ENCODE assay signal across 8 cellular contexts in genomic region chr11:118572075-118572913, GRCh38. TPM values are rescaled to one million over a fixed set of nuclear protein-coding genes. Genes with fewer than 3 reads are reported as not detected.
DNase-seq lines count a peak whose midpoint lies in the region; ATAC-seq and TF ChIP-seq lines count a peak whose summit lies in the region.

TSS of gene ARCN1 (plus strand) at chr11:118572409. CDS start at chr11:118572548, 139 bp downstream.

- peak within 1 kb of the TSS in 1 of 2 experiments; percentile 99 for H3K14ac ChIP-seq in mesenchymal stem cell (ENCODE audit: low read length in 2 of 2)

- H3K18ac ChIP-seq in mesenchymal stem cell (ENCODE audit: low read depth in 1 of 2, low read length in 2 of 2): peak within 1 kb of the TSS; percentile 99 to 100

- H3K4me1 Mint-ChIP-seq in activated CD8-positive, alpha-beta memory T cell treated with anti-CD3 and anti-CD28 coated beads, Interleukin-2, amount 10 ng/mL, durations not matched to agents 7 days and 5 days: peaks cover 49% of the 10 kb centered on the region

- peak within 1 kb of the TSS; percentile 100 for H2BK120ac ChIP-seq in mesenchymal stem cell (ENCODE audit: low read depth, low read length)

- H3K36me3 Mint-ChIP-seq in activated CD8-positive, alpha-beta memory T cell treated with anti-CD3 and anti-CD28 coated beads, Interleukin-2, amount 10 ng/mL, durations not matched to agents 7 days and 5 days: peaks cover 12% of the 10 kb centered on the region

- H3K4me3 Mint-ChIP-seq in activated CD8-positive, alpha-beta memory T cell treated with anti-CD3 and anti-CD28 coated beads, Interleukin-2, amount 10 ng/mL, durations not matched to agents 7 days and 5 days: peak within 1 kb of the TSS; percentile 90

- H2AK5ac ChIP-seq in mesenchymal stem cell (ENCODE audit: low read length, severe bottlenecking): peak within 1 kb of the TSS; percentile 79

- H3K36me3 ChIP-seq in endocrine pancreas (ENCODE audit: control insufficient read depth, insufficient read depth, low read length) (no peaks in the 10 kb centered on the region), mesenchymal stem cell (ENCODE audit: control insufficient read depth in 1 of 2, insufficient read depth in 2 of 2, low read depth in 1 of 2, low read length in 2 of 2) (peaks cover 2 to 9% of the 10 kb centered on the region in 2 experiments)

- H2BK12ac ChIP-seq in mesenchymal stem cell (ENCODE audit: low read length in 2 of 2): peak within 1 kb of the TSS in 1 of 2 experiments; percentile 65

- WGBS in mesenchymal stem cell: under 1% methylated on average over 43 of the region's 52 CpGs

- H3K9ac ChIP-seq in endocrine pancreas (ENCODE audit: control insufficient read depth, insufficient read depth, low read length) (peak within 1 kb of the TSS; percentile 86), mesenchymal stem cell (ENCODE audit: low read length) (peak within 1 kb of the TSS; percentile 100)

- H2BK5ac ChIP-seq in mesenchymal stem cell (ENCODE audit: low read depth, low read length, poor library complexity, severe bottlenecking): peak within 1 kb of the TSS; percentile 98

- peak within 1 kb of the TSS; percentile 64 for H2AFZ ChIP-seq in mesenchymal stem cell (ENCODE audit: low read depth, low read length)

- no peak for TF ChIP-seq CTCF in AG10803 (conservative IDR thresholded peaks at IDR 0.05; ENCODE audit: low read length)

- peaks cover 20% of the 10 kb centered on the region for H3K4me1 ChIP-seq in endocrine pancreas (ENCODE audit: control insufficient read depth, insufficient read depth, low read length)
- peaks cover 5% of the 10 kb centered on the region for H3K4me1 ChIP-seq in mesenchymal stem cell (ENCODE audit: control insufficient read depth, insufficient read depth, low read depth, low read length)

- peak; percentile 79 for DNase-seq in AG10803 (ENCODE audit: low read depth)
- peak; percentile 81 for DNase-seq in GM19238 (ENCODE audit: insufficient read length, low spot score)
- DNase-seq in NK-92 treated with Interleukin-12 subunit alpha and Interleukin-12 subunit beta, amount 100 ng/mL, for 24 hours (lab: John Stamatoyannopoulos, UW): peak; percentile 82
- DNase-seq in activated CD8-positive, alpha-beta memory T cell treated with anti-CD3 and anti-CD28 coated beads, Interleukin-2, amount 10 ng/mL, durations not matched to agents 7 days and 5 days: peak; percentile 87
- DNase-seq in mesenchymal stem cell: peak; percentile 83
- peak; percentile 43 for DNase-seq in stimulated activated CD8-positive, alpha-beta memory T cell treated with anti-CD3 and anti-CD28 coated beads, Interleukin-12 subunit alpha, Interleukin-12 subunit beta, amount 100 ng/mL, for 24 hours (ENCODE audit: extremely low read depth)

- H3K23ac ChIP-seq in mesenchymal stem cell (ENCODE audit: low read length in 2 of 2): peak within 1 kb of the TSS in 1 of 2 experiments; percentile 93

- peak within 1 kb of the TSS; percentile 98 for H3K27ac ChIP-seq in mesenchymal stem cell (ENCODE audit: low read length, poor library complexity, severe bottlenecking)

- H4K8ac ChIP-seq in mesenchymal stem cell (ENCODE audit: low read length): peak within 1 kb of the TSS; percentile 99

- no peaks in the 10 kb centered on the region for H3K9me3 Mint-ChIP-seq in activated CD8-positive, alpha-beta memory T cell treated with anti-CD3 and anti-CD28 coated beads, Interleukin-2, amount 10 ng/mL, durations not matched to agents 7 days and 5 days (ENCODE audit: low read depth)

- peak within 1 kb of the TSS; percentile 93 for H3K4me3 ChIP-seq in AG10803 (ENCODE audit: low read length)
- H3K4me3 ChIP-seq in endocrine pancreas (ENCODE audit: control insufficient read depth, insufficient read depth, low read length): peak within 1 kb of the TSS; percentile 91
- H3K4me3 ChIP-seq in mesenchymal stem cell (ENCODE audit: insufficient read depth in 1 of 2, low read depth in 1 of 2, low read length in 2 of 2): peak within 1 kb of the TSS; percentile 85 to 98

- peak within 1 kb of the TSS; percentile 97 for H2BK15ac ChIP-seq in mesenchymal stem cell (ENCODE audit: low read depth, poor library complexity, severe bottlenecking)

- H3K4ac ChIP-seq in mesenchymal stem cell (ENCODE audit: low read depth in 1 of 2, low read length in 2 of 2): peak within 1 kb of the TSS; percentile 99 to 100

- no peaks in the 10 kb centered on the region for H3K79me1 ChIP-seq in mesenchymal stem cell (replicated peaks; ENCODE audit: low read length, poor library complexity, severe bottlenecking)

- CTCF ChIA-PET in activated CD8-positive, alpha-beta memory T cell treated with anti-CD3 and anti-CD28 coated beads, Interleukin-2, amount 10 ng/mL, durations not matched to agents 7 days and 5 days (lab: Charles Lee): interaction anchor here (0.9 to 1.5 kb wide), 6 partner anchors 20 to 401 kb away, joined by 3 to 5 read pairs (median 3); no protein-coding TSS in a partner anchor

- peak within 1 kb of the TSS; percentile 63 for H3K4me2 ChIP-seq in mesenchymal stem cell (ENCODE audit: low read length, poor library complexity, severe bottlenecking)

- peak within 1 kb of the TSS; percentile 100 for H4K91ac ChIP-seq in mesenchymal stem cell (ENCODE audit: low read length)

- ATAC-seq in HG03520 (IDR thresholded peaks at IDR 0.05; ENCODE audit: unreplicated experiment): peak; percentile 52
- peak; percentile 77 for ATAC-seq in activated CD8-positive, alpha-beta memory T cell treated with anti-CD3 and anti-CD28 coated beads, Interleukin-2, amount 10 ng/mL, durations not matched to agents 7 days and 5 days

- H3K9me3 ChIP-seq in endocrine pancreas (ENCODE audit: control insufficient read depth, low read length): no peaks in the 10 kb centered on the region
- no peaks in the 10 kb centered on the region for H3K9me3 ChIP-seq in mesenchymal stem cell (ENCODE audit: control insufficient read depth, low read length)

- H3K27ac Mint-ChIP-seq in activated CD8-positive, alpha-beta memory T cell treated with anti-CD3 and anti-CD28 coated beads, Interleukin-2, amount 10 ng/mL, durations not matched to agents 7 days and 5 days: peak within 1 kb of the TSS; percentile 94

- no peaks in the 10 kb centered on the region for H3K27me3 Mint-ChIP-seq in activated CD8-positive, alpha-beta memory T cell treated with anti-CD3 and anti-CD28 coated beads, Interleukin-2, amount 10 ng/mL, durations not matched to agents 7 days and 5 days

- H3K27me3 ChIP-seq in endocrine pancreas (ENCODE audit: control insufficient read depth, insufficient read depth, low read length) (no peaks in the 10 kb centered on the region), mesenchymal stem cell (ENCODE audit: control insufficient read depth in 1 of 2, insufficient read depth in 1 of 2, low read length in 2 of 2) (no peaks in the 10 kb centered on the region)

RNA-seq across cellular contexts. Expression of gene ARCN1, which starts in this region (rescaled TPM):
- total RNA-seq in activated CD8-positive, alpha-beta memory T cell treated with anti-CD3 and anti-CD28 coated beads, Interleukin-2, amount 10 ng/mL, durations not matched to agents 7 days and 5 days: 100 to 1,000 TPM in 1 of 2 experiments, 10 to 100 TPM in 1; 98.9 to 130 TPM
- 251 TPM for polyA plus RNA-seq in mesenchymal stem cell (2013, experiment 1 of 2)
- 261 TPM for polyA plus RNA-seq in mesenchymal stem cell (2013, experiment 2 of 2)

Comparison
In these comparisons a context has a peak if more than half of its experiments do, and no peak if none do; other contexts are left out.
1. Peak in every context shown above with its lines: DNase-seq, ATAC-seq, H3K4me3 ChIP-seq and H3K27ac ChIP-seq.